9 cellular contexts compared by ENCODE assay signal in genomic region chr5:56269216-56269927, GRCh38. TPM values are rescaled to one million over a fixed set of nuclear protein-coding genes. Genes with fewer than 3 reads are reported as not detected.
DNase-seq lines count a peak whose midpoint lies in the region; ATAC-seq and TF ChIP-seq lines count a peak whose summit lies in the region.
"Had no signal": no experiment of that assay in that cellular context is flagged by ENCODE, and none has a peak within 500 bp of the region (broad histone marks: within the 10 kb centered on the region; RNA-seq: fewer than 3 reads in every experiment).

No MANE protein-coding gene starts in this region.

- no peaks in the 10 kb centered on the region for H3K9me3 ChIP-seq in body of pancreas
- H3K9me3 ChIP-seq in left lung: no peaks in the 10 kb centered on the region

- H3K27me3 ChIP-seq in H7 (ENCODE audit: control insufficient read depth, insufficient read depth, low read length) (no peaks in the 10 kb centered on the region), body of pancreas (no peaks in the 10 kb centered on the region), left lung (no peaks in the 10 kb centered on the region)

- ATAC-seq in body of pancreas: peak; percentile 37
- peak; percentile 71 for ATAC-seq in left lung

- WGBS in body of pancreas, 2 donors: 32 to 39% methylated on average over 6 of the region's 6 CpGs

- no peaks in the 10 kb centered on the region for H3K36me3 ChIP-seq in H7 (replicated peaks; ENCODE audit: control insufficient read depth, insufficient read depth, low read length)
- H3K36me3 ChIP-seq in body of pancreas (replicated peaks in 1 of 2; ENCODE audit: insufficient read depth in 1 of 2, low read depth in 2 of 2): no peaks in the 10 kb centered on the region
- H3K36me3 ChIP-seq in left lung: no peaks in the 10 kb centered on the region

- peak; percentile 37 for DNase-seq in Daoy (ENCODE audit: low read depth)
- DNase-seq in H7: peak; percentile 27
- DNase-seq in NOMO-1 (lab: John Stamatoyannopoulos, UW; ENCODE audit: unreplicated experiment in 2 of 2): peak; percentile 47 to 72
- DNase-seq in body of pancreas: peak in 2 of 4 donors; percentile 28 to 32
- no peak for DNase-seq in left lung
- DNase-seq in LoVo (ENCODE audit: low spot score): no peak
- no peak for DNase-seq in OCI-M2 (lab: John Stamatoyannopoulos, UW; ENCODE audit: unreplicated experiment)
- DNase-seq in activated CD4-positive, CD25-positive, alpha-beta regulatory T cell (lab: John Stamatoyannopoulos, UW): no peak
- DNase-seq: natural killer cell had no signal

- H3K4me1 ChIP-seq in body of pancreas: no peaks in the 10 kb centered on the region
- H3K4me1 ChIP-seq in left lung: peaks cover 4 to 14% of the 10 kb centered on the region in 2 donors

- H3K4me3 ChIP-seq in H7 (ENCODE audit: insufficient read depth, low read depth, low read length) (no peak overlapping the region), body of pancreas (no peak overlapping the region), left lung (no peak overlapping the region)

- TF ChIP-seq POLR2A in body of pancreas (IDR thresholded peaks at IDR 0.05): no peak

- intact Hi-C loops in body of pancreas (cut with DNase I): no loop called here
- intact Hi-C loops in left lung (cut with DNase I): no loop called here

- H3K27ac ChIP-seq in body of pancreas (no peak overlapping the region), left lung (no peak overlapping the region)

- TF ChIP-seq CTCF in body of pancreas (IDR thresholded peaks at IDR 0.05): peak in 6 of 7 experiments; percentile 18 to 46 (median 30)
- TF ChIP-seq CTCF in left lung (IDR thresholded peaks at IDR 0.05): peak; percentile 34 to 35

RNA-seq across cellular contexts. Expression of gene ANKRD55, which starts 36.2 kb away (rescaled TPM):
- total RNA-seq in Daoy (2014; rRNA removed; shearing (Covaris generic)): not detected in 2 replicates
- not detected in 2 replicates for total RNA-seq in H7 (2014; rRNA removed; shearing (Covaris generic))
- total RNA-seq in body of pancreas (not detected), left lung (under 1 TPM; 0.20 to 0.94 TPM)

Comparison
In these comparisons a context has a peak if more than half of its experiments do, and no peak if none do; other contexts are left out.
1. DNase-seq: peak in Daoy (single experiment), H7 (single experiment) and NOMO-1 (2 of 2); none in left lung (0 of 2), LoVo (single experiment), OCI-M2 (single experiment) and activated CD4-positive, CD25-positive, alpha-beta regulatory T cell (0 of 4).